In the genomic region with DNA sequence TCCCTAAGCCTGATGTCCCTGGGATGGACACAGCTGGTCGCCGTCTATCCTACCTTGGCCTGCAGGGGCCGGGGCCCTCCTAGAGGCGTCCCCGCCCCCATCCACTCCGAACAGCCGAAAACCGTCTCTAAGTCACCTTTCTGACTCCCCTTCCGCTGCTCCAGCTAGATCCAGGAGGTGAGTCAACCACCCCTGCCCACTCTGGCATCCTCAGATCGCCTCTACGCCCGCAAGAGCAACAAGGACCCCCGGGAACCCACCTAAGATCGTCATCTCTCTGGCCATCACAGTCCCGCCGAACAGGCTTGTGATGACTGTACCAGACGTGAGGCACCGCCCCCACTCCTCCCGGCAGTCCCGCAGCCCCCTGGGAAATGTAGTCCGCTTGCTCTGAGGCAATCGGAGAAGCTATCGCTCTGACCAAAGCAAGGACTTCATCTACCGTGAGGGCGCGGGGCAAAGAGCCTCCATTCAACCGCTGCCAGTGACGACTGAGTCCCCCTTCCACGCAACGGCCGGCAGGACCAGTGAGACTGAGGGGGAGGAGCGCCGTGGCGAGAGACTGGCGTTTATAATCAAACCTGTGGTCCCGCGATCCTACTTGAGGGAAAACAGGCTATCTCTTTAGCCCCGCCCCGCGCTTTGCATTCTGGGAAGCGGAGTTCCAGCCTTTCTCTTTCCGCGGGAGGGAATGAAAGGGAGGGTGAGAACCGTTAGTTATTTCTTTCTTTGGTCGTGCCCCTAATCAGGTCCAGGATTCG, we compare ENCODE assay signal across 8 cellular contexts. TPM values are rescaled to one million over a fixed set of nuclear protein-coding genes. Genes with fewer than 3 reads are reported as not detected.
DNase-seq lines count a peak whose midpoint lies in the region; ATAC-seq and TF ChIP-seq lines count a peak whose summit lies in the region.

A gene with protein sequence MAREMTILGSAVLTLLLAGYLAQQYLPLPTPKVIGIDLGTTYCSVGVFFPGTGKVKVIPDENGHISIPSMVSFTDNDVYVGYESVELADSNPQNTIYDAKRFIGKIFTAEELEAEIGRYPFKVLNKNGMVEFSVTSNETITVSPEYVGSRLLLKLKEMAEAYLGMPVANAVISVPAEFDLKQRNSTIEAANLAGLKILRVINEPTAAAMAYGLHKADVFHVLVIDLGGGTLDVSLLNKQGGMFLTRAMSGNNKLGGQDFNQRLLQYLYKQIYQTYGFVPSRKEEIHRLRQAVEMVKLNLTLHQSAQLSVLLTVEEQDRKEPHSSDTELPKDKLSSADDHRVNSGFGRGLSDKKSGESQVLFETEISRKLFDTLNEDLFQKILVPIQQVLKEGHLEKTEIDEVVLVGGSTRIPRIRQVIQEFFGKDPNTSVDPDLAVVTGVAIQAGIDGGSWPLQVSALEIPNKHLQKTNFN (minus strand): TSS at position 312 of the 761 bp plus-strand sequence. CDS start 27 bp downstream, at position 285.

- CTCF ChIA-PET in SK-N-SH (lab: Yijun Ruan, JAX), result interaction anchor here (0.6 to 2.0 kb wide), 3 partner anchors 10 to 1190 kb away, joined by 3 to 7 read pairs (median 4); no protein-coding TSS in a partner anchor

- 0% methylated on average over 31 of the region's 46 CpGs for WGBS in SK-N-SH (ENCODE audit: low lambda C conversion rate)
- WGBS in gastroesophageal sphincter (ENCODE audit: low coverage in 1 of 2), 2 donors, result 0% methylated on average over 9 to 11 of the region's 46 CpGs

- H3F3A ChIP-seq in SK-N-SH (replicated peaks; ENCODE audit: insufficient read depth), result no peaks in the 10 kb centered on the region

- ATAC-seq in gastroesophageal sphincter, result peak; percentile 99

- H3K36me3 ChIP-seq in SK-N-SH (replicated peaks in 1 of 2; ENCODE audit: control insufficient read depth in 1 of 2, insufficient read depth in 2 of 2, low read length in 1 of 2) (peaks cover 7 to 11% of the 10 kb centered on the region in 2 experiments), gastroesophageal sphincter (peaks cover 0 to 4% of the 10 kb centered on the region in 2 donors), neutrophil (peaks cover 3% of the 10 kb centered on the region)

- TF ChIP-seq EP300 in SK-N-SH (IDR thresholded peaks at IDR 0.05; ENCODE audit: borderline replicate concordance in 1 of 2, low read depth in 1 of 2, low read length in 1 of 2), result no peak
- no peak for TF ChIP-seq EP300 in gastroesophageal sphincter (IDR thresholded peaks at IDR 0.05)

- H2AFZ ChIP-seq in SK-N-SH (ENCODE audit: low read depth), result peak within 1 kb of the TSS; percentile 84

- H3K4me3 ChIP-seq in HFF-Myc (replicated peaks; ENCODE audit: low read depth, low read length), result peak within 1 kb of the TSS; percentile 56
- H3K4me3 ChIP-seq in SK-N-SH (ENCODE audit: low read depth in 2 of 2, low read length in 1 of 2), result peak within 1 kb of the TSS; percentile 96 to 97
- H3K4me3 ChIP-seq in gastroesophageal sphincter, result peak within 1 kb of the TSS; percentile 77 to 92
- peak within 1 kb of the TSS; percentile 96 to 97 for H3K4me3 ChIP-seq in neutrophil (ENCODE audit: low read depth in 1 of 2, low read length in 1 of 2)

- TF ChIP-seq RAD21 in SK-N-SH (IDR thresholded peaks at IDR 0.05; ENCODE audit: low read length), result no peak

- POLR2A ChIA-PET in SK-N-SH (lab: Yijun Ruan, JAX), result interaction anchor here (0.7 kb wide), 1 partner anchor 35 kb away, joined by 3 read pairs; no protein-coding TSS in a partner anchor

- TF ChIP-seq CTCF in HFF-Myc (IDR thresholded peaks at IDR 0.05; ENCODE audit: low read depth, low read length, missing control alignments), result no peak
- TF ChIP-seq CTCF in SK-N-SH (IDR thresholded peaks at IDR 0.05), result 0 out of 2 replicates have a peak, but pooled peaks have one; percentile 14
- no peak for TF ChIP-seq CTCF in gastroesophageal sphincter (IDR thresholded peaks at IDR 0.05)
- no peak for TF ChIP-seq CTCF in neutrophil (IDR thresholded peaks at IDR 0.05)

- H3K9ac ChIP-seq in SK-N-SH, result peak within 1 kb of the TSS; percentile 81

- H3K4me1 ChIP-seq in SK-N-SH (ENCODE audit: control insufficient read depth in 1 of 2, insufficient read depth in 2 of 2, low read depth in 1 of 2, low read length in 1 of 2) (peaks cover 0 to 14% of the 10 kb centered on the region in 2 experiments; a peak in 3 of 4 replicates), gastroesophageal sphincter (peaks cover 0 to 38% (median 3%) of the 10 kb centered on the region in 3 donors), neutrophil (ENCODE audit: control insufficient read depth in 1 of 2, insufficient read depth in 1 of 2, low read depth in 1 of 2, low read length in 1 of 2) (peaks cover 13 to 15% of the 10 kb centered on the region in 2 experiments)

- TF ChIP-seq POLR2A in gastroesophageal sphincter (IDR thresholded peaks at IDR 0.05), result peak in 1 of 2 donors; percentile 42

- H3K4me2 ChIP-seq in SK-N-SH, result peak within 1 kb of the TSS; percentile 82

- H3K27me3 ChIP-seq in SK-N-SH (ENCODE audit: insufficient read depth), result no peaks in the 10 kb centered on the region
- H3K27me3 ChIP-seq in gastroesophageal sphincter, result no peaks in the 10 kb centered on the region
- no peaks in the 10 kb centered on the region for H3K27me3 ChIP-seq in neutrophil

- no peaks in the 10 kb centered on the region for H3K9me2 ChIP-seq in SK-N-SH

- peak; percentile 98 for DNase-seq in GM04503 (ENCODE audit: low read depth)
- peak; percentile 98 for DNase-seq in HFF-Myc (ENCODE audit: extremely low read depth, low read depth)
- peak; percentile 99 for DNase-seq in NAMALWA (ENCODE audit: low spot score)
- peak; percentile 86 for DNase-seq in SK-N-SH
- DNase-seq in activated naive CD4-positive, alpha-beta T cell treated with anti-CD3 and anti-CD28 coated beads, Interleukin-2, amount 50 U/mL, for 16 hours, result peak; percentile 99
- DNase-seq in substantia nigra (lab: John Stamatoyannopoulos, UW), result peak; percentile 90 to 100 (median 100)

- H3K79me2 ChIP-seq in SK-N-SH (ENCODE audit: insufficient read depth), result peaks cover 45% of the 10 kb centered on the region

- H3K9me3 ChIP-seq in SK-N-SH (no peaks in the 10 kb centered on the region), gastroesophageal sphincter (no peaks in the 10 kb centered on the region), neutrophil (no peaks in the 10 kb centered on the region)

- H4K20me1 ChIP-seq in SK-N-SH (ENCODE audit: insufficient read depth), result peaks cover 9% of the 10 kb centered on the region

- H3K27ac ChIP-seq in SK-N-SH (ENCODE audit: low read depth in 2 of 2, low read length in 1 of 2) (peak within 1 kb of the TSS; percentile 62 to 91), gastroesophageal sphincter (peak within 1 kb of the TSS; percentile 88 to 94 (median 92)), neutrophil (peak within 1 kb of the TSS; percentile 85), substantia nigra (ENCODE audit: low read depth, low read length, poor library complexity, severe bottlenecking) (peak within 1 kb of the TSS; percentile 94)

TF ChIP-seq in SK-N-SH, 30 proteins besides CTCF, POLR2A, EP300 and RAD21 (continues in another document):
- TF ChIP-seq EZH2phosphoT487 (IDR thresholded peaks at IDR 0.05; ENCODE audit: borderline replicate concordance, low read depth) (no peak), NRF1 (IDR thresholded peaks at IDR 0.05; ENCODE audit: low read depth, low read length) (peak; percentile 36; the same call in 1 of the 2 replicates), TEAD4 (IDR thresholded peaks at IDR 0.05; ENCODE audit: borderline replicate concordance, insufficient read depth) (no peak), ELF1 (IDR thresholded peaks at IDR 0.05) (peak; percentile 47), POLR2AphosphoS5 (IDR thresholded peaks at IDR 0.05; ENCODE audit: low read depth, low read length) (peak; percentile 79), GATA2 (CRISPR knock-in tag; IDR thresholded peaks at IDR 0.05) (no peak), MEF2A (IDR thresholded peaks at IDR 0.05; ENCODE audit: borderline replicate concordance, low read depth) (no peak), SMC3 (IDR thresholded peaks at IDR 0.05; ENCODE audit: low read depth, low read length) (no peak), MXI1 (IDR thresholded peaks at IDR 0.05; ENCODE audit: low read depth, low read length) (peak; percentile 68), NFIC (IDR thresholded peaks at IDR 0.05; ENCODE audit: borderline replicate concordance) (no peak), CHD2 (IDR thresholded peaks at IDR 0.05; ENCODE audit: low read length, partially characterized antibody) (peak; percentile 96), RXRA (IDR thresholded peaks at IDR 0.05; ENCODE audit: borderline replicate concordance, low read depth) (no peak), FOXJ3 (CRISPR knock-in tag; IDR thresholded peaks at IDR 0.05) (no peak), JUND (IDR thresholded peaks at IDR 0.05) (no peak)
- TF ChIP-seq, protein P1, sequence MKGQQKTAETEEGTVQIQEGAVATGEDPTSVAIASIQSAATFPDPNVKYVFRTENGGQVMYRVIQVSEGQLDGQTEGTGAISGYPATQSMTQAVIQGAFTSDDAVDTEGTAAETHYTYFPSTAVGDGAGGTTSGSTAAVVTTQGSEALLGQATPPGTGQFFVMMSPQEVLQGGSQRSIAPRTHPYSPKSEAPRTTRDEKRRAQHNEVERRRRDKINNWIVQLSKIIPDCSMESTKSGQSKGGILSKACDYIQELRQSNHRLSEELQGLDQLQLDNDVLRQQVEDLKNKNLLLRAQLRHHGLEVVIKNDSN (IDR thresholded peaks at IDR 0.05; ENCODE audit: borderline replicate concordance, low read depth), result no peak
- TF ChIP-seq, protein P2, sequence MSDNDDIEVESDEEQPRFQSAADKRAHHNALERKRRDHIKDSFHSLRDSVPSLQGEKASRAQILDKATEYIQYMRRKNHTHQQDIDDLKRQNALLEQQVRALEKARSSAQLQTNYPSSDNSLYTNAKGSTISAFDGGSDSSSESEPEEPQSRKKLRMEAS (IDR thresholded peaks at IDR 0.05; ENCODE audit: low read depth), result no peak
- TF ChIP-seq, protein P3, sequence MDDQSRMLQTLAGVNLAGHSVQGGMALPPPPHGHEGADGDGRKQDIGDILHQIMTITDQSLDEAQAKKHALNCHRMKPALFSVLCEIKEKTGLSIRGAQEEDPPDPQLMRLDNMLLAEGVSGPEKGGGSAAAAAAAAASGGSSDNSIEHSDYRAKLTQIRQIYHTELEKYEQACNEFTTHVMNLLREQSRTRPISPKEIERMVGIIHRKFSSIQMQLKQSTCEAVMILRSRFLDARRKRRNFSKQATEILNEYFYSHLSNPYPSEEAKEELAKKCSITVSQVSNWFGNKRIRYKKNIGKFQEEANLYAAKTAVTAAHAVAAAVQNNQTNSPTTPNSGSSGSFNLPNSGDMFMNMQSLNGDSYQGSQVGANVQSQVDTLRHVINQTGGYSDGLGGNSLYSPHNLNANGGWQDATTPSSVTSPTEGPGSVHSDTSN (IDR thresholded peaks at IDR 0.05), result peak; percentile 52; the same call in 1 of the 2 replicates

RNA-seq across cellular contexts. Expression of the gene that starts here (rescaled TPM):
- polyA plus RNA-seq in SK-N-SH (2012; rRNA removed), result 10.5 and 15.3 TPM in 2 replicates
- polyA plus RNA-seq in SK-N-SH (2012; cell fraction: cytosol; rRNA removed), result 19.0 and 20.4 TPM in 2 replicates
- polyA plus RNA-seq in SK-N-SH (2012; cell fraction: nucleus; rRNA removed), result 3.0 and 10.3 TPM in 2 replicates
- total RNA-seq in gastroesophageal sphincter, result 10 to 100 TPM; 14.1 to 23.8 (median 18.4) TPM

Comparison
In these comparisons a context has a peak if more than half of its experiments do, and no peak if none do; other contexts are left out.
1. Peak in every context shown above with its lines: DNase-seq, ATAC-seq, H3K4me3 ChIP-seq and H3K27ac ChIP-seq.